Comparison of ENCODE assay signal across 19 cellular contexts in the genomic region with DNA sequence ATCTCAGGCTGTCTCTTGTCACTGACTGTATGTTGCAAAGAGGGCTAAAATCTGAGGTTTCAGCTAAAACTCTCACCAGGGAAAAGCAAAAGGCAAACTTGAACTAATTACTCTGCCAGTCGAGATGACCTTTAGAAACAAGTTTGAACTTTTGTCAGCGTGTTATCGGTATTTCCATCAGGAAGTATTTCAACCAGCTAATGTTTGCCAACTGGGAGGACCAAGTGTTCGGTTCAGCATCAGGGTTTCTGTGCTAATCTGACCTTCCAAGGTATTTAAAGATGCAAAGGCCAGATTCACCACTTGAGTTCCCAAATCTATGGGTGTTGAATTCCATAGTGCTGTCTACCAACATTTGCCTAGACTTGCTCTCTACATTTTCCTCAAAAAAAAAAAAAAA.
DNase-seq lines count a peak whose midpoint lies in the region; ATAC-seq, FAIRE-seq and TF ChIP-seq lines count a peak whose summit lies in the region.
"Had no signal": no experiment of that assay in that cellular context is flagged by ENCODE, and none has a peak within 500 bp of the region (broad histone marks: within the 10 kb centered on the region; RNA-seq: fewer than 3 reads in every experiment).

No MANE protein-coding gene starts in this region.

- intact Hi-C loops in kidney (cut with DNase I) (no loop called here), stomach (cut with DNase I; ENCODE audit: low total_unique reads) (no loop called here)

- peak overlapping the region; percentile 8; the same call in 1 of the 2 replicates for H3K27ac ChIP-seq in C4-2B
- H3K27ac ChIP-seq in kidney (ENCODE audit: low read depth in 2 of 2, low read length in 2 of 2), result no peak overlapping the region
- H3K27ac ChIP-seq in stomach, result peak overlapping the region in 4 of 5 donors; percentile 11 to 67 (median 26)
- H3K27ac ChIP-seq: BLaER1 treated with 17β-estradiol and CSF1 and Interleukin-3, amounts not matched to agents 10 nM and 100 nM had no signal

- H3K9me3 ChIP-seq in kidney (ENCODE audit: control insufficient read depth in 1 of 2, low read length in 2 of 2), result no peaks in the 10 kb centered on the region
- H3K9me3 ChIP-seq in stomach, result no peaks in the 10 kb centered on the region
- H3K9me3 ChIP-seq: Caco-2 had no signal

- no peak overlapping the region for H3K4me3 Mint-ChIP-seq in nephron
- H3K4me3 Mint-ChIP-seq in naive thymus-derived CD8-positive, alpha-beta T cell, result no peak overlapping the region
- H3K4me3 Mint-ChIP-seq: B cell; CD4-positive, CD25-positive, alpha-beta regulatory T cell; H9 had no signal

- H3K4me1 ChIP-seq in kidney (ENCODE audit: control insufficient read depth in 1 of 2, insufficient read depth in 1 of 2, low read depth in 1 of 2, low read length in 2 of 2) (peaks cover 4 to 15% of the 10 kb centered on the region in 2 donors), stomach (peaks cover 16 to 24% (median 21%) of the 10 kb centered on the region in 4 donors)
- H3K4me1 ChIP-seq: BLaER1 treated with 17β-estradiol and CSF1 and Interleukin-3, amounts not matched to agents 10 nM and 100 nM had no signal

- no peaks in the 10 kb centered on the region for H3K27me3 ChIP-seq in stomach
- H3K27me3 ChIP-seq: BLaER1 treated with 17β-estradiol and CSF1 and Interleukin-3, amounts not matched to agents 10 nM and 100 nM had no signal

- no peak overlapping the region for H3K9ac ChIP-seq in kidney (ENCODE audit: low read length in 2 of 2)
- H3K9ac ChIP-seq: BLaER1 treated with 17β-estradiol and CSF1 and Interleukin-3, amounts not matched to agents 10 nM and 100 nM had no signal

- peak overlapping the region; percentile 10 to 69 (median 30) for H3K27ac Mint-ChIP-seq in nephron
- no peak overlapping the region for H3K27ac Mint-ChIP-seq in naive thymus-derived CD8-positive, alpha-beta T cell
- H3K27ac Mint-ChIP-seq: B cell; CD4-positive, CD25-positive, alpha-beta regulatory T cell; H9 had no signal

- POLR2A ChIA-PET in naive thymus-derived CD8-positive, alpha-beta T cell (lab: Charles Lee), result interaction anchor here (0.7 kb wide), 1 partner anchor 913 kb away, joined by 6 read pairs; no protein-coding TSS in a partner anchor

- no peaks in the 10 kb centered on the region for H3K27me3 Mint-ChIP-seq in nephron (ENCODE audit: low read depth)
- H3K27me3 Mint-ChIP-seq in naive thymus-derived CD8-positive, alpha-beta T cell, result peaks cover 0 to 20% (median 8%) of the 10 kb centered on the region in 5 donors

- FAIRE-seq in kidney (lab: Jason Lieb, UNC), result peak; percentile 6
- FAIRE-seq: D721Med, GM12892, GM18507, H1 had no signal

- no peak for TF ChIP-seq CTCF in C4-2B (conservative IDR thresholded peaks at IDR 0.05)
- TF ChIP-seq CTCF in kidney (IDR thresholded peaks at IDR 0.05; ENCODE audit: borderline replicate concordance, extremely low read depth, insufficient read depth), result no peak
- TF ChIP-seq CTCF in nephron (IDR thresholded peaks at IDR 0.05; ENCODE audit: unreplicated experiment in 3 of 3), result no peak
- TF ChIP-seq CTCF in stomach (IDR thresholded peaks at IDR 0.05), result no peak

- TF ChIP-seq EP300 in stomach (IDR thresholded peaks at IDR 0.05), result no peak

- DNase-seq in kidney, result no peak
- no peak for DNase-seq in stomach
- DNase-seq in naive thymus-derived CD8-positive, alpha-beta T cell, result no peak
- DNase-seq: 8988T; Caco-2; CD4-positive, CD25-positive, alpha-beta regulatory T cell; DMS79; GDM1; H9 had no signal

- no peaks in the 10 kb centered on the region for H3K9me3 Mint-ChIP-seq in nephron
- H3K9me3 Mint-ChIP-seq in naive thymus-derived CD8-positive, alpha-beta T cell, result peaks cover 0 to 5% (median 0%) of the 10 kb centered on the region in 9 donors
- H3K9me3 Mint-ChIP-seq: H9 had no signal

- peaks cover 12% of the 10 kb centered on the region for H3K36me3 Mint-ChIP-seq in nephron (ENCODE audit: low read depth)
- no peaks in the 10 kb centered on the region for H3K36me3 Mint-ChIP-seq in naive thymus-derived CD8-positive, alpha-beta T cell
- H3K36me3 Mint-ChIP-seq: CD4-positive, CD25-positive, alpha-beta regulatory T cell had no signal

- no peak overlapping the region for H3K4me3 ChIP-seq in kidney (ENCODE audit: low read length in 2 of 2)
- no peak overlapping the region for H3K4me3 ChIP-seq in stomach
- H3K4me3 ChIP-seq: BLaER1 treated with 17β-estradiol and CSF1 and Interleukin-3, amounts not matched to agents 10 nM and 100 nM had no signal

- no peak for TF ChIP-seq POLR2A in stomach (IDR thresholded peaks at IDR 0.05)

- 20 to 46% (median 41%) methylated on average over 4 of the region's 4 CpGs for WGBS in stomach, 5 donors

- ATAC-seq in naive thymus-derived CD8-positive, alpha-beta T cell, result no peak
- no peak for ATAC-seq in GM18870 (IDR thresholded peaks at IDR 0.05; ENCODE audit: unreplicated experiment)
- no peak for ATAC-seq in GM21737 (IDR thresholded peaks at IDR 0.05; ENCODE audit: unreplicated experiment)

- H3K36me3 ChIP-seq in kidney (ENCODE audit: control insufficient read depth in 1 of 2, insufficient read depth in 2 of 2, low read length in 2 of 2) (no peaks in the 10 kb centered on the region), stomach (no peaks in the 10 kb centered on the region)
- H3K36me3 ChIP-seq: BLaER1 treated with 17β-estradiol and CSF1 and Interleukin-3, amounts not matched to agents 10 nM and 100 nM had no signal

- H3K4me1 Mint-ChIP-seq in nephron, result peaks cover 44% of the 10 kb centered on the region
- H3K4me1 Mint-ChIP-seq in naive thymus-derived CD8-positive, alpha-beta T cell, result no peaks in the 10 kb centered on the region
- H3K4me1 Mint-ChIP-seq: B cell had no signal

Comparison
In these comparisons a context has a peak if more than half of its experiments do, and no peak if none do; other contexts are left out.
1. H3K27ac ChIP-seq: peak in C4-2B (single experiment) and stomach (4 of 5); none in kidney (0 of 2).
2. H3K27ac Mint-ChIP-seq: peak in nephron (3 of 3); none in naive thymus-derived CD8-positive, alpha-beta T cell (0 of 10).